31 cellular contexts compared by ENCODE assay signal in genomic region chr2:104523921-104524320, GRCh38.
"Had no signal": no experiment of that assay in that cellular context is flagged by ENCODE, and none has a peak within 500 bp of the region (broad histone marks: within the 10 kb centered on the region; RNA-seq: fewer than 3 reads in every experiment).

No MANE protein-coding gene starts in this region.

- H3K9me3 Mint-ChIP-seq: activated naive CD4-positive, alpha-beta T cell treated with anti-CD3 and anti-CD28 coated beads, Interleukin-2, amount 10 ng/mL, durations not matched to agents 7 days and 5 days had no signal

- ATAC-seq: activated CD4-positive, CD25-positive, alpha-beta regulatory T cell treated with anti-CD3 and anti-CD28 coated beads, Interleukin-2, amount 50 U/mL, for 24 hours; activated naive CD4-positive, alpha-beta T cell treated with anti-CD3 and anti-CD28 coated beads, Interleukin-2, amount 50 U/mL, for 72 hours; activated T-cell treated with anti-CD3 and anti-CD28 coated beads, Interleukin-2, amount 50 U/mL, for 72 hours; body of pancreas; T-helper 17 cell had no signal

- H3K36me3 ChIP-seq: adrenal gland, cardiac muscle cell, colonic mucosa, WERI-Rb-1 had no signal

- FAIRE-seq: endometrium, endothelial cell of umbilical vein, frontal cortex had no signal

- H3K27me3 Mint-ChIP-seq: activated B cell treated with CpG ODN at 0.5 μM for 24 hours; activated naive CD4-positive, alpha-beta T cell treated with anti-CD3 and anti-CD28 coated beads, Interleukin-2, amount 10 ng/mL, durations not matched to agents 7 days and 5 days; activated T-cell treated with anti-CD3 and anti-CD28 coated beads, Interleukin-2, amount 50 U/mL, for 24 hours; T-helper 17 cell had no signal

- H3K4me3 ChIP-seq: adrenal gland, body of pancreas, cardiac muscle cell, colonic mucosa had no signal

- H3K4me1 Mint-ChIP-seq: activated B cell treated with CpG ODN at 0.5 μM for 24 hours; activated naive CD4-positive, alpha-beta T cell treated with anti-CD3 and anti-CD28 coated beads, Interleukin-2, amount 10 ng/mL, durations not matched to agents 7 days and 5 days; T-helper 17 cell had no signal

- H3K27ac Mint-ChIP-seq: activated B cell treated with CpG ODN at 0.5 μM for 24 hours; activated naive CD4-positive, alpha-beta T cell treated with anti-CD3 and anti-CD28 coated beads, Interleukin-2, amount 10 ng/mL, durations not matched to agents 7 days and 5 days; activated naive CD4-positive, alpha-beta T cell treated with anti-CD3 and anti-CD28 coated beads, Interleukin-2, amount 50 U/mL, for 72 hours; activated T-cell treated with anti-CD3 and anti-CD28 coated beads, Interleukin-2, amount 50 U/mL, for 24 hours; activated T-cell treated with anti-CD3 and anti-CD28 coated beads, Interleukin-2, amount 50 U/mL, for 72 hours; T-helper 17 cell; T-helper 2 cell treated with Interferon-gamma antibody and Interleukin-4, amounts not matched to agents 5 μg/mL and 100 μg/mL, for 36 hours had no signal

- H3K4me3 Mint-ChIP-seq: activated B cell treated with CpG ODN at 0.5 μM for 24 hours; activated naive CD4-positive, alpha-beta T cell treated with anti-CD3 and anti-CD28 coated beads, Interleukin-2, amount 10 ng/mL, durations not matched to agents 7 days and 5 days; activated T-cell treated with anti-CD3 and anti-CD28 coated beads, Interleukin-2, amount 50 U/mL, for 24 hours; activated T-cell treated with anti-CD3 and anti-CD28 coated beads, Interleukin-2, amount 50 U/mL, for 72 hours; T-helper 17 cell; T-helper 2 cell treated with Interferon-gamma antibody and Interleukin-4, amounts not matched to agents 5 μg/mL and 100 μg/mL, for 36 hours had no signal

- DNase-seq: activated B cell treated with CpG ODN at 0.5 μM for 24 hours; activated CD4-positive, alpha-beta T cell treated with anti-CD3 and anti-CD28 coated beads for 48 hours; activated CD4-positive, alpha-beta T cell treated with anti-CD3 and anti-CD28 coated beads, Interleukin-2, amount 50 U/mL, for 1 hour; activated CD4-positive, alpha-beta T cell treated with anti-CD3 and anti-CD28 coated beads, Interleukin-2, amount 50 U/mL, for 48 hours; activated CD8-positive, alpha-beta memory T cell treated with anti-CD3 and anti-CD28 coated beads, Interleukin-2, amount 50 U/mL, for 48 hours; activated gamma-delta T cell; activated naive CD4-positive, alpha-beta T cell; activated naive CD4-positive, alpha-beta T cell treated with anti-CD3 and anti-CD28 coated beads, Interleukin-2, amount 10 ng/mL, durations not matched to agents 7 days and 5 days; activated T-cell treated with anti-CD3 and anti-CD28 coated beads for 4 hours; activated T-cell treated with anti-CD3 and anti-CD28 coated beads, Interleukin-2, amount 50 U/mL, for 24 hours; activated T-cell treated with anti-CD3 and anti-CD28 coated beads, Interleukin-2, amount 50 U/mL, for 72 hours; adrenal gland; amygdala; aorta; body of pancreas; central memory CD4-positive, alpha-beta T cell; cerebellar nuclear complex; colonic mucosa; effector CD8-positive, alpha-beta T cell; foreskin fibroblast; T-helper 1 cell; T-helper 17 cell; T1000; WERI-Rb-1 had no signal

- H3K36me3 Mint-ChIP-seq: activated naive CD4-positive, alpha-beta T cell treated with anti-CD3 and anti-CD28 coated beads, Interleukin-2, amount 10 ng/mL, durations not matched to agents 7 days and 5 days had no signal

- H3K27me3 ChIP-seq: adrenal gland, cardiac muscle cell, colonic mucosa had no signal
